ENCODE assay signal across 3 cellular contexts in genomic region chr2:113124984-113125855, GRCh38.
TF ChIP-seq lines count a peak whose summit lies in the region.

No MANE protein-coding gene starts in this region.

TF ChIP-seq in SK-N-SH, 30 proteins besides CTCF, POLR2A, EP300 and RAD21:
- TF ChIP-seq ZBTB33 (IDR thresholded peaks at IDR 0.05; ENCODE audit: borderline replicate concordance, low read depth): no peak
- TF ChIP-seq POLR2AphosphoS5 (IDR thresholded peaks at IDR 0.05; ENCODE audit: low read depth, low read length): no peak

TF ChIP-seq in SK-N-SH treated with all-trans-retinoic acid at 6 μM for 48 hours, 23 proteins besides CTCF, POLR2A, EP300 and RAD21:
- TF ChIP-seq ZNF8 (CRISPR knock-in tag; IDR thresholded peaks at IDR 0.05) (no peak), OSR1 (CRISPR knock-in tag; IDR thresholded peaks at IDR 0.05) (no peak), PATZ1 (CRISPR knock-in tag; IDR thresholded peaks at IDR 0.05; ENCODE audit: borderline replicate concordance) (no peak), ISL1 (CRISPR knock-in tag; IDR thresholded peaks at IDR 0.05) (no peak), ARNTL (CRISPR knock-in tag; IDR thresholded peaks at IDR 0.05; ENCODE audit: borderline replicate concordance, low read depth) (no peak), TOX (CRISPR knock-in tag; IDR thresholded peaks at IDR 0.05; ENCODE audit: borderline replicate concordance) (no peak), ZNF70 (CRISPR knock-in tag; IDR thresholded peaks at IDR 0.05) (no peak), BACH2 (CRISPR knock-in tag; IDR thresholded peaks at IDR 0.05; ENCODE audit: borderline replicate concordance) (no peak), ZFP30 (CRISPR knock-in tag; IDR thresholded peaks at IDR 0.05) (no peak), CSRNP3 (CRISPR knock-in tag; IDR thresholded peaks at IDR 0.05) (no peak), POU6F1 (CRISPR knock-in tag; IDR thresholded peaks at IDR 0.05; ENCODE audit: borderline replicate concordance, low read depth) (no peak), ZNF565 (CRISPR knock-in tag; conservative IDR thresholded peaks at IDR 0.05; ENCODE audit: low read depth) (no peak), ZC3H10 (CRISPR knock-in tag; IDR thresholded peaks at IDR 0.05) (no peak), ESRRG (CRISPR knock-in tag; IDR thresholded peaks at IDR 0.05) (no peak), SNAI2 (CRISPR knock-in tag; IDR thresholded peaks at IDR 0.05) (no peak), CSDC2 (CRISPR knock-in tag; IDR thresholded peaks at IDR 0.05) (no peak), TSHZ2 (CRISPR knock-in tag; IDR thresholded peaks at IDR 0.05) (no peak), CREB5 (CRISPR knock-in tag; IDR thresholded peaks at IDR 0.05; ENCODE audit: low read depth) (no peak)

TF ChIP-seq in GM12878, 131 proteins besides CTCF, POLR2A, EP300 and RAD21:
- TF ChIP-seq NFIC (IDR thresholded peaks at IDR 0.05; ENCODE audit: low read depth, low read length) (no peak), IRF5 (IDR thresholded peaks at IDR 0.05; ENCODE audit: borderline replicate concordance) (no peak), STAT3 (IDR thresholded peaks at IDR 0.05; ENCODE audit: low read depth, low read length) (no peak), TBL1XR1 (IDR thresholded peaks at IDR 0.05; ENCODE audit: low read depth, low read length) (no peak), MTA3 (IDR thresholded peaks at IDR 0.05; ENCODE audit: borderline replicate concordance, low read length) (no peak), DPF2 (IDR thresholded peaks at IDR 0.05) (no peak), SMAD5 (IDR thresholded peaks at IDR 0.05; ENCODE audit: low read depth) (no peak), E2F8 (IDR thresholded peaks at IDR 0.05; ENCODE audit: low read depth, partially characterized antibody) (no peak), EED (IDR thresholded peaks at IDR 0.05; ENCODE audit: low read depth) (no peak), SMARCA5 (IDR thresholded peaks at IDR 0.05) (no peak), TCF7 (IDR thresholded peaks at IDR 0.05; ENCODE audit: borderline replicate concordance) (no peak), HSF1 (IDR thresholded peaks at IDR 0.05; ENCODE audit: low read depth, low read length) (no peak), PKNOX1 (IDR thresholded peaks at IDR 0.05) (no peak), SP1 (IDR thresholded peaks at IDR 0.05; ENCODE audit: low read depth, low read length) (no peak), MEF2A (IDR thresholded peaks at IDR 0.05; ENCODE audit: insufficient read depth, low read depth, low read length) (no peak)
